27 cellular contexts compared by ENCODE assay signal in the genomic region with DNA sequence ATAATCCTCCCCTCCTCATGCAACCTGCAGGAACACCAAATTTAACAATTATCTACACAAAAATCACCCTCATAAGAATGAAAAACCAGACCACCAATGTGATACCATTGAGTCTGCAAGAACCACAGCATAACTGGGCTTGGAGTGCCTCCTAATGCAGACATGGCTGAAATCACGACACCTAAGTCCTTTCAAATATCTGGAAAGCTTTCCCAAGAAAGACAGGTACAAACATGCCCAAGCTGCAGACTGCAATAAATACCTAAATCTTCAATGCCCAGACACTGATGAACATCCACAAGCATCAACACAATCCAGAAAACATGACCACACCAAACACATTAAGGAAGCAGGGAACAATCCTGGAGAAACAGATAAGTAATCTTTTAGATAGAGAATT.
"Had no signal": no experiment of that assay in that cellular context is flagged by ENCODE, and none has a peak within 500 bp of the region (broad histone marks: within the 10 kb centered on the region; RNA-seq: fewer than 3 reads in every experiment).

No MANE protein-coding gene starts in this region.

- H3K36me3 ChIP-seq: SJCRH30 had no signal

- H3K27ac ChIP-seq: HL-60, KMS-11, RWPE1, SJCRH30 had no signal

- ATAC-seq: K562, Panc1, PC-3, Right ventricle myocardium inferior, SK-N-SH treated with all-trans-retinoic acid at 6 μM for 48 hours had no signal

- H3K27me3 Mint-ChIP-seq: IgD-negative memory B cell had no signal

- DNase-seq: Kasumi-1, MV-4-11, NCI-H1048, NCI-H1105, NCI-H1417, NCI-H1436 treated with DMSO at 0.1 percent for 48 hours, NCI-H1694, NCI-H187 treated with DMSO at 0.1 percent for 48 hours, NCI-H2029 treated with DMSO at 0.1 percent for 48 hours, NCI-H2171, NCI-H226, NCI-H446, NCI-H510A, NCI-H524 treated with DMSO at 0.1 percent for 48 hours, NCI-H69, NCI-H774, PC-3, SHP77 treated with DMSO at 0.1 percent for 48 hours, SJCRH30 had no signal

- H3K4me3 Mint-ChIP-seq: IgD-negative memory B cell had no signal

- H3K4me3 ChIP-seq: K562, SJCRH30 had no signal

- H3K9me3 ChIP-seq: SJCRH30 had no signal

- H3K36me3 Mint-ChIP-seq: IgD-negative memory B cell had no signal

- H3K9ac ChIP-seq: KMS-11 had no signal

- H3K27me3 ChIP-seq: SJCRH30 had no signal

- H3K27ac Mint-ChIP-seq: IgD-negative memory B cell had no signal

- H3K4me2 ChIP-seq: KMS-11 had no signal

- H3K4me1 Mint-ChIP-seq: IgD-negative memory B cell had no signal
